Comparison of ENCODE assay signal across 33 cellular contexts in genomic region chr1:117841117-117841650, GRCh38.
"Had no signal": no experiment of that assay in that cellular context is flagged by ENCODE, and none has a peak within 500 bp of the region (broad histone marks: within the 10 kb centered on the region; RNA-seq: fewer than 3 reads in every experiment).

No MANE protein-coding gene starts in this region.

- H3K36me3 ChIP-seq: adrenal gland, brain microvascular endothelial cell, breast epithelium had no signal

- H3K27ac ChIP-seq: adrenal gland, body of pancreas, brain microvascular endothelial cell, breast epithelium, VCaP had no signal

- DNase-seq: activated B cell treated with CpG ODN at 0.5 μM for 24 hours; activated CD4-positive, alpha-beta memory T cell treated with anti-CD3 and anti-CD28 coated beads for 36 hours; activated CD4-positive, alpha-beta T cell treated with anti-CD3 and anti-CD28 coated beads for 4 hours; activated CD4-positive, alpha-beta T cell treated with anti-CD3 and anti-CD28 coated beads, Interleukin-2, amount 10 ng/mL, durations not matched to agents 24 days and 14 days; activated CD4-positive, alpha-beta T cell treated with anti-CD3 and anti-CD28 coated beads, Interleukin-2, amount 50 U/mL, for 1 hour; activated CD4-positive, alpha-beta T cell treated with anti-CD3 and anti-CD28 coated beads, Interleukin-2, amount 50 U/mL, for 4 hours; activated CD4-positive, CD25-positive, alpha-beta regulatory T cell treated with anti-CD3 and anti-CD28 coated beads, Interleukin-2, amount 50 U/mL, for 72 hours; activated CD8-positive, alpha-beta memory T cell treated with anti-CD3 and anti-CD28 coated beads, Interleukin-2, amount 50 U/mL, for 4 hours; activated CD8-positive, alpha-beta T cell treated with anti-CD3 and anti-CD28 coated beads for 36 hours; activated effector memory CD4-positive, alpha-beta T cell treated with anti-CD3 and anti-CD28 coated beads, Interleukin-2, amount 50 U/mL, for 16 hours; activated gamma-delta T cell treated with Interleukin-2 at 50 U/mL for 16 hours; activated naive CD4-positive, alpha-beta T cell; activated naive CD4-positive, alpha-beta T cell treated with anti-CD3 and anti-CD28 coated beads for 36 hours; activated naive CD4-positive, alpha-beta T cell treated with anti-CD3 and anti-CD28 coated beads, Interleukin-2, amount 50 U/mL, for 16 hours; activated naive CD8-positive, alpha-beta T cell treated with anti-CD3 and anti-CD28 coated beads for 36 hours; activated T-cell treated with anti-CD3 and anti-CD28 coated beads for 4 hours; activated T-cell treated with anti-CD3 and anti-CD28 coated beads, Interleukin-2, amount 50 U/mL, for 1 hour; activated T-cell treated with anti-CD3 and anti-CD28 coated beads, Interleukin-2, amount 50 U/mL, for 4 hours; activated T-cell treated with anti-CD3 and anti-CD28 coated beads, Interleukin-2, amount 50 U/mL, for 72 hours; adrenal gland; amniotic stem cell; aorta; body of pancreas; brain microvascular endothelial cell; central memory CD4-positive, alpha-beta T cell; T-helper 2 cell; T-helper 9 cell had no signal

- H3K4me3 ChIP-seq: adrenal gland, body of pancreas, breast epithelium had no signal

- H3K9me3 ChIP-seq: adrenal gland, body of pancreas, breast epithelium had no signal

- FAIRE-seq: astrocyte, TTC549 had no signal

- H3K27me3 ChIP-seq: adrenal gland, body of pancreas, brain microvascular endothelial cell, breast epithelium had no signal

- ATAC-seq: activated CD8-positive, alpha-beta T cell treated with anti-CD3 and anti-CD28 coated beads for 36 hours; activated naive CD4-positive, alpha-beta T cell treated with anti-CD3 and anti-CD28 coated beads, Interleukin-2, amount 50 U/mL, for 72 hours; activated T-cell treated with anti-CD3 and anti-CD28 coated beads, Interleukin-2, amount 50 U/mL, for 4 hours; activated T-cell treated with anti-CD3 and anti-CD28 coated beads, Interleukin-2, amount 50 U/mL, for 72 hours; activated T-helper 17 cell treated with anti-CD3 and anti-CD28 coated beads, Interleukin-2, amount 50 U/mL, for 72 hours; body of pancreas had no signal

- H3K4me1 ChIP-seq: adrenal gland, breast epithelium had no signal
